Comparison of ENCODE assay signal across 8 cellular contexts in genomic region chr17:29292071-29292991, GRCh38. TPM values are rescaled to one million over a fixed set of nuclear protein-coding genes. Genes with fewer than 3 reads are reported as not detected.
DNase-seq lines count a peak whose midpoint lies in the region; ATAC-seq and TF ChIP-seq lines count a peak whose summit lies in the region.

No MANE protein-coding gene starts in this region.

- H3K4me1 ChIP-seq in GM23338 (ENCODE audit: insufficient read depth) (peaks cover 28% of the 10 kb centered on the region), fibroblast of lung (ENCODE audit: control insufficient read depth, extremely low read depth, insufficient read depth, low read length) (peaks cover 3% of the 10 kb centered on the region)

- H3K36me3 ChIP-seq in GM23338 (ENCODE audit: insufficient read depth) (peaks cover 14% of the 10 kb centered on the region), fibroblast of lung (ENCODE audit: control insufficient read depth, insufficient read depth, low read length) (peaks cover 4% of the 10 kb centered on the region)

- H3K9ac ChIP-seq in fibroblast of lung (ENCODE audit: insufficient read depth, low read length), result peak overlapping the region; percentile 78

- H3K4me2 ChIP-seq in GM23338 (peak overlapping the region; percentile 87), fibroblast of lung (ENCODE audit: extremely low read depth, insufficient read depth, low read length) (peak overlapping the region; percentile 97)

- no peaks in the 10 kb centered on the region for H3K9me2 ChIP-seq in GM23338 (ENCODE audit: insufficient read depth)

- peaks cover 69% of the 10 kb centered on the region for H3K79me2 ChIP-seq in GM23338 (replicated peaks; ENCODE audit: insufficient read depth)
- peaks cover 64% of the 10 kb centered on the region for H3K79me2 ChIP-seq in fibroblast of lung (ENCODE audit: control insufficient read depth, insufficient read depth, low read length)

- H3K4me3 ChIP-seq in AG09309 (ENCODE audit: control insufficient read depth, low read depth, low read length), result peak overlapping the region; percentile 92
- H3K4me3 ChIP-seq in GM23338, result peak overlapping the region; percentile 97
- peak overlapping the region; percentile 88 to 99 (median 96) for H3K4me3 ChIP-seq in fibroblast of lung (replicated peaks in 1 of 4; ENCODE audit: control extremely low read depth in 1 of 4, insufficient read depth in 1 of 4, low read depth in 3 of 4, low read length in 4 of 4)

- ATAC-seq in GM23338, result peak; percentile 1; the same call in 2 of the 3 replicates
- peak in 1 of 2 donors; percentile 5 for ATAC-seq in naive thymus-derived CD8-positive, alpha-beta T cell
- peak; percentile 24 for ATAC-seq in stimulated activated memory B cell treated with anti-CD40 and anti-IgM and Interleukin-4, amounts not matched to agents 10 μg/mL and 1 μg/mL and 100 μg/mL, for 72 hours

- peaks cover 41% of the 10 kb centered on the region for H4K20me1 ChIP-seq in GM23338 (replicated peaks; ENCODE audit: insufficient read depth)
- peaks cover 6% of the 10 kb centered on the region for H4K20me1 ChIP-seq in fibroblast of lung (ENCODE audit: control insufficient read depth, extremely low read depth, insufficient read depth, low read length)

- peaks cover 28% of the 10 kb centered on the region for H3K4me1 Mint-ChIP-seq in GM23338
- H3K4me1 Mint-ChIP-seq in naive thymus-derived CD8-positive, alpha-beta T cell, result peaks cover 19 to 67% (median 57%) of the 10 kb centered on the region in 4 donors
- peaks cover 46% of the 10 kb centered on the region for H3K4me1 Mint-ChIP-seq in stimulated activated memory B cell treated with anti-CD40 and anti-IgM and Interleukin-4, amounts not matched to agents 10 μg/mL and 1 μg/mL and 100 μg/mL, for 72 hours

- H3K9me3 Mint-ChIP-seq in GM23338, result peaks cover 3% of the 10 kb centered on the region
- no peaks in the 10 kb centered on the region for H3K9me3 Mint-ChIP-seq in naive thymus-derived CD8-positive, alpha-beta T cell
- no peaks in the 10 kb centered on the region for H3K9me3 Mint-ChIP-seq in stimulated activated memory B cell treated with anti-CD40 and anti-IgM and Interleukin-4, amounts not matched to agents 10 μg/mL and 1 μg/mL and 100 μg/mL, for 72 hours

- H3K27me3 Mint-ChIP-seq in GM23338 (ENCODE audit: insufficient read depth, low read depth, poor library complexity), result peaks cover 10% of the 10 kb centered on the region
- no peaks in the 10 kb centered on the region for H3K27me3 Mint-ChIP-seq in naive thymus-derived CD8-positive, alpha-beta T cell
- H3K27me3 Mint-ChIP-seq in stimulated activated memory B cell treated with anti-CD40 and anti-IgM and Interleukin-4, amounts not matched to agents 10 μg/mL and 1 μg/mL and 100 μg/mL, for 72 hours, result no peaks in the 10 kb centered on the region

- H3K4me3 Mint-ChIP-seq in GM23338, result peak overlapping the region; percentile 100
- peak overlapping the region; percentile 97 to 100 (median 99) for H3K4me3 Mint-ChIP-seq in naive thymus-derived CD8-positive, alpha-beta T cell
- H3K4me3 Mint-ChIP-seq in stimulated activated memory B cell treated with anti-CD40 and anti-IgM and Interleukin-4, amounts not matched to agents 10 μg/mL and 1 μg/mL and 100 μg/mL, for 72 hours, result peak overlapping the region; percentile 97

- POLR2A ChIA-PET in naive thymus-derived CD8-positive, alpha-beta T cell (lab: Charles Lee), result interaction anchor here (0.5 to 2.7 kb wide), 18 partner anchors 10 to 720 kb away, joined by 3 to 21 read pairs (median 3); partner anchors contain the start of gene TAOK1

- no peaks in the 10 kb centered on the region for H3K9me3 ChIP-seq in fibroblast of lung (ENCODE audit: control insufficient read depth, insufficient read depth, low read depth, low read length)

- TF ChIP-seq CTCF in AG09309 (IDR thresholded peaks at IDR 0.05; ENCODE audit: control insufficient read depth, insufficient read depth, low read depth, low read length, missing control alignments), result no peak
- no peak for TF ChIP-seq CTCF in GM23338 (conservative IDR thresholded peaks at IDR 0.05; ENCODE audit: low read depth in 2 of 2)
- no peak for TF ChIP-seq CTCF in fibroblast of lung (conservative IDR thresholded peaks at IDR 0.05 in 1 of 2, IDR thresholded peaks at IDR 0.05 in 1 of 2; ENCODE audit: low read depth in 1 of 2, low read length in 2 of 2)

- H3K36me3 Mint-ChIP-seq in GM23338 (ENCODE audit: low read depth), result peaks cover 55% of the 10 kb centered on the region
- H3K36me3 Mint-ChIP-seq in naive thymus-derived CD8-positive, alpha-beta T cell, result peaks cover 4 to 32% (median 6%) of the 10 kb centered on the region in 3 donors
- H3K36me3 Mint-ChIP-seq in stimulated activated memory B cell treated with anti-CD40 and anti-IgM and Interleukin-4, amounts not matched to agents 10 μg/mL and 1 μg/mL and 100 μg/mL, for 72 hours, result peaks cover 24% of the 10 kb centered on the region

- H3K27me3 ChIP-seq in GM23338 (ENCODE audit: insufficient read depth) (no peaks in the 10 kb centered on the region), fibroblast of lung (ENCODE audit: control insufficient read depth, insufficient read depth, low read length) (no peaks in the 10 kb centered on the region)

- H2AFZ ChIP-seq in GM23338 (no peak overlapping the region), fibroblast of lung (ENCODE audit: low read length) (no peak overlapping the region)

- peaks cover 10% of the 10 kb centered on the region; the same call in 1 of the 2 replicates for H3F3A ChIP-seq in GM23338 (replicated peaks; ENCODE audit: low read depth)

- H3K27ac ChIP-seq in GM23338 (ENCODE audit: low read depth), result peak overlapping the region; percentile 77; the same call in 1 of the 2 replicates
- peak overlapping the region; percentile 85 for H3K27ac ChIP-seq in fibroblast of lung (ENCODE audit: insufficient read depth, low read length)

- DNase-seq in AG09309 (ENCODE audit: low read depth) (no peak), GM23338 (ENCODE audit: low spot score) (peak; percentile 52), NOMO-1 (lab: John Stamatoyannopoulos, UW; ENCODE audit: unreplicated experiment in 2 of 2) (peak; percentile 26 to 31), fibroblast of lung (ENCODE audit: low read depth in 2 of 2) (peak; percentile 38 to 64), DMS114 treated with DMSO at 0.1 percent for 48 hours (lab: John Stamatoyannopoulos, UW; ENCODE audit: unreplicated experiment) (no peak)
- peak; percentile 23 to 32 for DNase-seq in activated T-helper 1 cell treated with anti-CD3 and anti-CD28 coated beads, Interleukin-2, amount 50 U/mL, for 16 hours (ENCODE audit: low read depth in 1 of 2, low spot score in 1 of 2)
- peak; percentile 43 to 85 (median 52) for DNase-seq in naive thymus-derived CD8-positive, alpha-beta T cell

- peak overlapping the region; percentile 94 for H3K27ac Mint-ChIP-seq in GM23338
- peak overlapping the region; percentile 79 to 99 (median 98) for H3K27ac Mint-ChIP-seq in naive thymus-derived CD8-positive, alpha-beta T cell
- H3K27ac Mint-ChIP-seq in stimulated activated memory B cell treated with anti-CD40 and anti-IgM and Interleukin-4, amounts not matched to agents 10 μg/mL and 1 μg/mL and 100 μg/mL, for 72 hours, result peak overlapping the region; percentile 96

TF ChIP-seq in GM23338, 12 proteins besides CTCF, POLR2A, EP300 and RAD21 (continues in another document):
- no peak for TF ChIP-seq POLR2AphosphoS5 (IDR thresholded peaks at IDR 0.05; ENCODE audit: low read depth)
- no peak for TF ChIP-seq CREB1 (CRISPR knock-in tag; IDR thresholded peaks at IDR 0.05; ENCODE audit: low read depth)
- TF ChIP-seq ETS1 (IDR thresholded peaks at IDR 0.05), result no peak
- TF ChIP-seq NANOG (IDR thresholded peaks at IDR 0.05; ENCODE audit: borderline replicate concordance), result no peak
- TF ChIP-seq JUNB (IDR thresholded peaks at IDR 0.05; ENCODE audit: unreplicated experiment), result no peak
- TF ChIP-seq ZNF331 (CRISPR knock-in tag; IDR thresholded peaks at IDR 0.05; ENCODE audit: low read depth), result no peak
- no peak for TF ChIP-seq ZNF114 (CRISPR knock-in tag; IDR thresholded peaks at IDR 0.05)
- TF ChIP-seq EZH2 (IDR thresholded peaks at IDR 0.05; ENCODE audit: low read depth, unreplicated experiment), result no peak

RNA-seq across cellular contexts. Expression of gene NUFIP2, which starts 1.6 kb away (rescaled TPM):
- total RNA-seq in GM23338 (2014; rRNA removed; shearing (Covaris generic)), result 86.2 and 88.5 TPM in 2 replicates
- polyA plus RNA-seq in GM23338 (2016; fragmentation: Nextera tagmentation; extraction: Ambion mirVana) (20.4 and 22.2 TPM in 2 replicates), fibroblast of lung (11.0 and 12.3 TPM in 2 replicates)
- total RNA-seq in fibroblast of lung, result 33.2 and 35.4 TPM in 2 replicates
- polyA plus RNA-seq in fibroblast of lung (2012), result 16.7 and 20.7 TPM in 2 replicates
- 7.2 and 7.4 TPM in 2 replicates for polyA minus RNA-seq in fibroblast of lung (ENCODE audit: low replicate concordance)
- total RNA-seq in naive thymus-derived CD8-positive, alpha-beta T cell, result 10 to 100 TPM; 71.3 to 89.3 TPM
- 10 to 100 TPM in 2 of 3 donors, 1 to 10 TPM in 1; 9.2 to 11.9 (median 11.5) TPM for polyA plus RNA-seq in naive thymus-derived CD8-positive, alpha-beta T cell

RNA-seq across cellular contexts. Expression of gene CRYBA1, which starts 45.7 kb away (rescaled TPM):
- total RNA-seq in GM23338 (2014; rRNA removed; shearing (Covaris generic)), result not detected in 2 replicates
- polyA plus RNA-seq in GM23338 (2016; fragmentation: Nextera tagmentation; extraction: Ambion mirVana) (not detected in 2 replicates), fibroblast of lung (not detected in 2 replicates)
- total RNA-seq in fibroblast of lung, result 0.17 TPM in 1 of 2 replicates, not detected in the other
- polyA plus RNA-seq in fibroblast of lung (2012), result not detected in 2 replicates
- polyA minus RNA-seq in fibroblast of lung (ENCODE audit: low replicate concordance), result not detected in 2 replicates
- total RNA-seq in naive thymus-derived CD8-positive, alpha-beta T cell, result not detected
- not detected for polyA plus RNA-seq in naive thymus-derived CD8-positive, alpha-beta T cell

Comparison
In these comparisons a context has a peak if more than half of its experiments do, and no peak if none do; other contexts are left out.
1. DNase-seq: peak in GM23338 (single experiment), NOMO-1 (2 of 2), activated T-helper 1 cell treated with anti-CD3 and anti-CD28 coated beads, Interleukin-2, amount 50 U/mL, for 16 hours (2 of 2), fibroblast of lung (2 of 2) and naive thymus-derived CD8-positive, alpha-beta T cell (10 of 10); none in AG09309 (single experiment) and DMS114 treated with DMSO at 0.1 percent for 48 hours (single experiment).
2. Peak in every context shown above with its lines, with median percentiles within 50 percentile points of each other: H3K4me3 ChIP-seq, H3K27ac Mint-ChIP-seq and H3K4me3 Mint-ChIP-seq.